In the genomic region with DNA sequence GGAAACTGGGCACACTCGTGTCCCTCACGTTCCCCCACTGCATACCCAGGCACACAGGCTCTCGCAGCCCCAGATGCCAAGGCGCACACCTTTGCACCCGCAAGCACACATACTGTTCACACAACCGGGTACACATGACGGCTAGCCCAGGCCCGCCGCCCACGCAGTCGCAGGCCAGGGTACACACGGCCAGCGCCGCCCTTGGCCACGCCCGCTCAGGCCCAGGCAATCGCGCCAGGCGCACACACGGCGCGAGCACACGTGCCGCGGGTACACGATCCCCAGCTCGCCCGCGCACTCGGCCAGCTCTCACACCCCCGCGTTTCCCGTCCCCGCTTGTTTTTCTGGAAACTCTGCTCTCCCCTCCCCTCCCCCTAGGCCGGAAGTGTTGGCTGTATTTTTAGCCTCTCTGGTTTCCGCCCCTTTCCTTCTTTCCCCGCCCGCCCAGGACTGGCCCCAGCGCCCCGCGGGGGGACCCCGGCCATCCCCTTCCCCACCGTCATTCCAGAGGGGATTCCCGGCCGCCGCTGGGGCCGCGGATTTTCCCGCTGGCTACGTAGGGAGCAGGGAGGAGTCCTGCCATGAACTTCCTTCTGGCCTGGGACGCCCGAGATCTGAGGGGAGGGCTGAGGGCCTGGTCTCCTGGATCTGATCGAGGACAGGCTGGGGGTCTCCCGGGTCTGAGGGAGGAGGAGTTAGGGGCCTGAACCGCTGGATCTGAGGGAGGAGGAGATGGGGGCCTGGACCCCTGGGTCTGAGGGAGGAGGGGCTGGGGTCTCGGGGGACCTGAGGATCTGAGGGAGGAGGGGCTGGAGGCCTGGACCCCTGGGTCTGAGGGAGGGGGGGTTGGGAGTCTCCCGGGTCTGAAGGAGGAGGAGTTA, we compare ENCODE assay signal across 8 cellular contexts. TPM values are rescaled to one million over a fixed set of nuclear protein-coding genes. Genes with fewer than 3 reads are reported as not detected.
A peak's percentile ranks its signal among the peaks of the same experiment; 100 is the strongest.
DNase-seq lines count a peak whose midpoint lies in the region; ATAC-seq and TF ChIP-seq lines count a peak whose summit lies in the region.

No MANE protein-coding gene starts in this region.

- no peak for TF ChIP-seq CTCF in GM12864 (IDR thresholded peaks at IDR 0.05; ENCODE audit: low read depth, low read length, missing control alignments)
- TF ChIP-seq CTCF in endothelial cell (IDR thresholded peaks at IDR 0.05; ENCODE audit: unreplicated experiment): no peak

- peak; percentile 19 for ATAC-seq in HG03175 (IDR thresholded peaks at IDR 0.05; ENCODE audit: unreplicated experiment)
- no peak for ATAC-seq in HG03095 (IDR thresholded peaks at IDR 0.05; ENCODE audit: unreplicated experiment)

- 5 to 10% methylated on average over 34 to 43 of the region's 57 CpGs for WGBS in mesodermal cell (ENCODE audit: insufficient coverage in 2 of 2), 2 experiments

- DNase-seq in GM12864 (ENCODE audit: low read depth): peak; percentile 89
- no peak for DNase-seq in NT2/D1 (ENCODE audit: low read depth, low spot score)
- peak; percentile 88 for DNase-seq in activated CD8-positive, alpha-beta memory T cell treated with anti-CD3 and anti-CD28 coated beads, Interleukin-2, amount 50 U/mL, for 48 hours
- DNase-seq in endothelial cell (ENCODE audit: low spot score): peak; percentile 81
- peak; percentile 76 for DNase-seq in stimulated activated CD8-positive, alpha-beta memory T cell treated with anti-CD3 and anti-CD28 coated beads, Interleukin-12 subunit alpha, Interleukin-12 subunit beta, amount 100 ng/mL, for 4 hours (ENCODE audit: low read depth)

- H3K36me3 ChIP-seq in NT2/D1 (ENCODE audit: insufficient read depth, insufficient read length, low read length): peaks cover 11% of the 10 kb centered on the region
- H3K36me3 ChIP-seq in mesodermal cell (ENCODE audit: control insufficient read depth, insufficient read depth, low read length): peaks cover 10% of the 10 kb centered on the region

- peaks cover 26% of the 10 kb centered on the region for H3K4me1 Mint-ChIP-seq in endothelial cell (ENCODE audit: unreplicated experiment)

- H3K36me3 Mint-ChIP-seq in endothelial cell (ENCODE audit: low read depth, unreplicated experiment): peaks cover 8% of the 10 kb centered on the region

- H3K4me1 ChIP-seq in NT2/D1 (ENCODE audit: insufficient read depth, insufficient read length): peaks cover 19% of the 10 kb centered on the region
- peaks cover 49% of the 10 kb centered on the region for H3K4me1 ChIP-seq in mesodermal cell (ENCODE audit: control insufficient read depth, insufficient read depth, low read length, poor library complexity, severe bottlenecking)

- peak overlapping the region; percentile 100 for H3K27ac ChIP-seq in mesodermal cell (ENCODE audit: low read depth, low read length, severe bottlenecking)

- H3K27ac Mint-ChIP-seq in endothelial cell (ENCODE audit: unreplicated experiment): peak overlapping the region; percentile 97

- H3K9me3 Mint-ChIP-seq in endothelial cell (ENCODE audit: unreplicated experiment): no peaks in the 10 kb centered on the region

- peak overlapping the region; percentile 83 for H3K4me3 Mint-ChIP-seq in endothelial cell (ENCODE audit: unreplicated experiment)

- peak overlapping the region; percentile 85 for H3K9ac ChIP-seq in NT2/D1 (ENCODE audit: insufficient read length, low read depth)

- peaks cover 25% of the 10 kb centered on the region for H3K27me3 Mint-ChIP-seq in endothelial cell (ENCODE audit: unreplicated experiment)

- H3K27me3 ChIP-seq in NT2/D1 (ENCODE audit: insufficient read depth, insufficient read length): no peaks in the 10 kb centered on the region

- H3K9me3 ChIP-seq in NT2/D1 (ENCODE audit: insufficient read depth, low read length) (no peaks in the 10 kb centered on the region), mesodermal cell (ENCODE audit: control insufficient read depth, low read length) (no peaks in the 10 kb centered on the region)

- H3K4me3 ChIP-seq in GM12864 (ENCODE audit: low read depth, low read length): peak overlapping the region; percentile 51
- peak overlapping the region; percentile 51 for H3K4me3 ChIP-seq in NT2/D1 (ENCODE audit: insufficient read length, low read depth)
- peak overlapping the region; percentile 39 for H3K4me3 ChIP-seq in mesodermal cell (ENCODE audit: extremely low read depth, insufficient read depth, low read length, poor library complexity, severe bottlenecking)

RNA-seq across cellular contexts. Expression of gene ZFP36, which starts 4.0 kb away (rescaled TPM):
- 10.2 TPM for total RNA-seq in endothelial cell (ENCODE audit: unreplicated experiment)
- polyA plus RNA-seq in mesodermal cell (2013, experiment 1 of 2): 19.8 TPM
- polyA plus RNA-seq in mesodermal cell (2013, experiment 2 of 2): 13.8 TPM

RNA-seq across cellular contexts. Expression of gene PLEKHG2, which starts 9.8 kb away (rescaled TPM):
- total RNA-seq in endothelial cell (ENCODE audit: unreplicated experiment): 172 TPM
- polyA plus RNA-seq in mesodermal cell (2013, experiment 1 of 2): 49.7 TPM
- polyA plus RNA-seq in mesodermal cell (2013, experiment 2 of 2): 42.2 TPM

RNA-seq across cellular contexts. Expression of gene MED29, which starts 11.5 kb away (rescaled TPM):
- 32.4 TPM for total RNA-seq in endothelial cell (ENCODE audit: unreplicated experiment)
- 20.7 TPM for polyA plus RNA-seq in mesodermal cell (2013, experiment 1 of 2)
- polyA plus RNA-seq in mesodermal cell (2013, experiment 2 of 2): 17.8 TPM

RNA-seq across cellular contexts. Expression of gene PAF1, which starts 11.8 kb away (rescaled TPM):
- total RNA-seq in endothelial cell (ENCODE audit: unreplicated experiment): 31.7 TPM
- 41.8 TPM for polyA plus RNA-seq in mesodermal cell (2013, experiment 1 of 2)
- 46.1 TPM for polyA plus RNA-seq in mesodermal cell (2013, experiment 2 of 2)

RNA-seq across cellular contexts. Expression of gene RPS16, which starts 33.1 kb away (rescaled TPM):
- 2,151 TPM for total RNA-seq in endothelial cell (ENCODE audit: unreplicated experiment)
- polyA plus RNA-seq in mesodermal cell (2013, experiment 1 of 2): 2,563 TPM
- 2,222 TPM for polyA plus RNA-seq in mesodermal cell (2013, experiment 2 of 2)
